ENCODE assay signal across 35 cellular contexts in the genomic region with DNA sequence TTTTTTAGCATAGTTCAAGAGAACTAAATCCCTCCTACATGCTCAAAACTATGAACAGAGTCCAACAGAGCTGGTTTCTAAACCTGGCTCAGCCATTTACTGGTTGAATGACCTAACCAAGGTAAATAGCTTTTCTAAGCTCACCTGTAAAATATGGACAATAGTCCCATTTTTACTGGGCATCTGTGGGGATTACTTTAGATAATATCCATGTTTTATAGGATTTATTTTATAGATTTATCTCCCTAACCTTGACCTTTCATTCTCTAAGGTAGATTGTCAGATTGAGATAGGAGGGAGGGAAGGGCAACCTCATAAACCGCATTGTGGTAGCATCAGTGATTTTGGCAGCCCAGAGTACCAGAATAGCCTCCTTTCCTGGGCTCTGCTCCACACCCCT.
"Had no signal": no experiment of that assay in that cellular context is flagged by ENCODE, and none has a peak within 500 bp of the region (broad histone marks: within the 10 kb centered on the region; RNA-seq: fewer than 3 reads in every experiment).

No MANE protein-coding gene starts in this region.

- H3K36me3 ChIP-seq: MG63 had no signal

- DNase-seq: Karpas-422, Kasumi-1, MG63, MM.1S, MV-4-11, NCI-H1048, NCI-H1092, NCI-H1092 treated with DMSO at 0.1 percent for 48 hours, NCI-H1105, NCI-H1105 treated with DMSO at 0.1 percent for 48 hours, NCI-H1417, NCI-H1417 treated with DMSO at 0.1 percent for 48 hours, NCI-H1436, NCI-H1436 treated with DMSO at 0.1 percent for 48 hours, NCI-H146, NCI-H1694, NCI-H1694 treated with DMSO at 0.1 percent for 48 hours, NCI-H187, NCI-H187 treated with DMSO at 0.1 percent for 48 hours, NCI-H1930, NCI-H2029, NCI-H2029 treated with DMSO at 0.1 percent for 48 hours, NCI-H2081, NCI-H2081 treated with DMSO at 0.1 percent for 48 hours, NCI-H2107, NCI-H2171, NCI-H2171 treated with DMSO at 0.1 percent for 48 hours, NCI-H2227 treated with DMSO at 0.1 percent for 48 hours, NCI-H226, NCI-H345, NCI-H446, NCI-H446 treated with DMSO at 0.1 percent for 48 hours, NCI-H510A, NCI-H510A treated with DMSO at 0.1 percent for 48 hours, NCI-H524 had no signal

- H3K4me3 ChIP-seq: MG63 had no signal

- H3K9me3 ChIP-seq: MG63 had no signal
